In the genomic region with DNA sequence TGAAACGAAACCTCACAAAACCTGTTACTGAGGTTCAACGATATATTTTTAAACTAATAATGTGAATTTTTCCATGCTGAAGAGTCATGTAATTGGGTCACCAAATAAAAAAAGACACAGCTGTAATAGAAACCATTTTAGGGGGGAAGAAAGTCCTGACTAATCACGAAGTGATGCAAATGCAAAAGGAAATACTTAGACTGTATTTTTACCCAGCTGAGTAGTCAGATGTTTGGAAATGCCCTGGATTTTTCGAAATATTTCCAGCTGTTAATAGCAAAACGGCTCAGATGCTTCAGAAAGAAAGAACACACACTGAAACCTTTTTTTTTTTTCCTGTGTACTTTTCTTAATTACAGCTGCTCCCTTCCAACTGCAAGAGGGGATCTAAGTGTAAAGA, we compare ENCODE assay signal across 1 cellular context.
TF ChIP-seq lines count a peak whose summit lies in the region.

No MANE protein-coding gene starts in this region.

TF ChIP-seq in IMR-90, 13 proteins besides CTCF, POLR2A, EP300 and RAD21 (continued from another document):
- TF ChIP-seq ELK1 (IDR thresholded peaks at IDR 0.05; ENCODE audit: borderline replicate concordance, low read depth, low read length) (no peak), SMC3 (IDR thresholded peaks at IDR 0.05; ENCODE audit: low read depth, low read length) (no peak), BHLHE40 (IDR thresholded peaks at IDR 0.05; ENCODE audit: low read depth, low read length) (no peak)
